Comparison of ENCODE assay signal across 19 cellular contexts in genomic region chr15:101702077-101702476, GRCh38. TPM values are rescaled to one million over a fixed set of nuclear protein-coding genes. Genes with fewer than 3 reads are reported as not detected.
DNase-seq lines count a peak whose midpoint lies in the region; ATAC-seq, FAIRE-seq and TF ChIP-seq lines count a peak whose summit lies in the region.
"Had no signal": no experiment of that assay in that cellular context is flagged by ENCODE, and none has a peak within 500 bp of the region (broad histone marks: within the 10 kb centered on the region; RNA-seq: fewer than 3 reads in every experiment).

No MANE protein-coding gene starts in this region.

- no peak for DNase-seq in SK-N-SH
- peak; percentile 2 to 48 for DNase-seq in lung microvascular endothelial cell (ENCODE audit: low read depth in 2 of 2)
- DNase-seq in tibial nerve (ENCODE audit: low spot score in 2 of 2), result no peak
- DNase-seq in HuH-7 (ENCODE audit: low spot score), result no peak
- DNase-seq in GM12891 (ENCODE audit: insufficient read length, low spot score), result no peak
- DNase-seq in activated CD4-positive, alpha-beta T cell treated with anti-CD3 and anti-CD28 coated beads, Interleukin-2, amount 50 U/mL, for 4 hours, result no peak
- DNase-seq: C1 segment of cervical spinal cord, DMS 273 treated with DMSO at 0.1 percent for 48 hours, NCI-H1092, NCI-H1694, NCI-H524 had no signal

- no peaks in the 10 kb centered on the region for H4K20me1 ChIP-seq in SK-N-SH (ENCODE audit: insufficient read depth)

- H3K36me3 ChIP-seq in SK-N-SH (replicated peaks in 1 of 2; ENCODE audit: control insufficient read depth in 1 of 2, insufficient read depth in 2 of 2, low read length in 1 of 2) (peaks cover 47 to 50% of the 10 kb centered on the region in 2 experiments), tibial nerve (peaks cover 7 to 87% (median 17%) of the 10 kb centered on the region in 3 donors)

- TF ChIP-seq RAD21 in SK-N-SH (IDR thresholded peaks at IDR 0.05; ENCODE audit: low read length), result no peak

- H3K9me3 ChIP-seq in SK-N-SH, result no peaks in the 10 kb centered on the region
- H3K9me3 ChIP-seq in tibial nerve, result no peaks in the 10 kb centered on the region

- ATAC-seq in SK-N-SH treated with all-trans-retinoic acid at 6 μM for 48 hours, result no peak
- ATAC-seq: HepG2, Panc1, Right ventricle myocardium inferior had no signal

- H3K27ac ChIP-seq in SK-N-SH (ENCODE audit: low read depth in 2 of 2, low read length in 1 of 2) (no peak overlapping the region), cingulate gyrus (ENCODE audit: low read depth, low read length) (peak overlapping the region; percentile 93), tibial nerve (peak overlapping the region in 3 of 4 donors; percentile 16 to 78 (median 56))
- H3K27ac ChIP-seq: 22Rv1, KMS-11 had no signal

- CTCF ChIA-PET in SK-N-SH (lab: Yijun Ruan, JAX), result no interaction called here

- 0 out of 2 replicates have a peak overlapping the region, but pooled peaks have one; percentile 9 for H3K9ac ChIP-seq in SK-N-SH
- H3K9ac ChIP-seq: KMS-11 had no signal

- TF ChIP-seq CTCF in SK-N-SH (IDR thresholded peaks at IDR 0.05) (no peak), tibial nerve (IDR thresholded peaks at IDR 0.05) (no peak)

- no peak overlapping the region for H2AFZ ChIP-seq in SK-N-SH (ENCODE audit: low read depth)

- H3K9me2 ChIP-seq in SK-N-SH, result no peaks in the 10 kb centered on the region

- TF ChIP-seq EP300 in SK-N-SH (IDR thresholded peaks at IDR 0.05; ENCODE audit: borderline replicate concordance in 1 of 2, low read depth in 1 of 2, low read length in 1 of 2) (no peak), tibial nerve (IDR thresholded peaks at IDR 0.05) (no peak)

- no peak overlapping the region for H3K4me2 ChIP-seq in SK-N-SH
- H3K4me2 ChIP-seq: KMS-11 had no signal

- FAIRE-seq in GM12891 (lab: Jason Lieb, UNC), result no peak
- FAIRE-seq: H54, HepG2 had no signal

- POLR2A ChIA-PET in SK-N-SH (lab: Yijun Ruan, JAX), result no interaction called here

- H3K27me3 ChIP-seq in SK-N-SH (ENCODE audit: insufficient read depth) (no peaks in the 10 kb centered on the region), tibial nerve (no peaks in the 10 kb centered on the region)

- H3F3A ChIP-seq in SK-N-SH (replicated peaks; ENCODE audit: insufficient read depth), result no peaks in the 10 kb centered on the region

- WGBS in SK-N-SH (ENCODE audit: low lambda C conversion rate), result 55% methylated on average over 4 of the region's 4 CpGs
- 78 to 79% methylated on average over 4 of the region's 4 CpGs for WGBS in tibial nerve, 2 donors

- no peak overlapping the region for H3K4me3 ChIP-seq in SK-N-SH (ENCODE audit: low read depth in 2 of 2, low read length in 1 of 2)
- no peak overlapping the region for H3K4me3 ChIP-seq in tibial nerve

- H3K4me1 ChIP-seq in SK-N-SH (ENCODE audit: control insufficient read depth in 1 of 2, insufficient read depth in 2 of 2, low read depth in 1 of 2, low read length in 1 of 2), result peaks cover 0 to 5% of the 10 kb centered on the region in 2 experiments; a peak in 1 of 4 replicates
- peaks cover 0 to 9% (median 0%) of the 10 kb centered on the region in 4 donors for H3K4me1 ChIP-seq in tibial nerve

- TF ChIP-seq POLR2A in tibial nerve (IDR thresholded peaks at IDR 0.05) (no peak), GM12891 (IDR thresholded peaks at IDR 0.05; ENCODE audit: low read depth, low read length) (no peak)

- no peaks in the 10 kb centered on the region for H3K79me2 ChIP-seq in SK-N-SH (ENCODE audit: insufficient read depth)

TF ChIP-seq in SK-N-SH, 30 proteins besides CTCF, POLR2A, EP300 and RAD21:
- TF ChIP-seq TCF12 (IDR thresholded peaks at IDR 0.05), result peak; percentile 11; the same call in 1 of the 2 replicates
- no peak for TF ChIP-seq FOXM1 (IDR thresholded peaks at IDR 0.05; ENCODE audit: low read depth)
- TF ChIP-seq YY1 (IDR thresholded peaks at IDR 0.05; ENCODE audit: low read depth), result no peak
- no peak for TF ChIP-seq IRF3 (IDR thresholded peaks at IDR 0.05; ENCODE audit: low read depth, low read length)

TF ChIP-seq in SK-N-SH treated with all-trans-retinoic acid at 6 μM for 48 hours, 23 proteins besides CTCF, POLR2A, EP300 and RAD21:
- TF ChIP-seq PATZ1 (CRISPR knock-in tag; IDR thresholded peaks at IDR 0.05; ENCODE audit: borderline replicate concordance) (no peak), RARB (CRISPR knock-in tag; IDR thresholded peaks at IDR 0.05) (no peak)
TF ChIP-seq in SK-N-SH treated with all-trans-retinoic acid at 6 μM for 48 hours: peak in this region for 0.

TF ChIP-seq in GM12891, 5 proteins besides CTCF, POLR2A, EP300 and RAD21:
- TF ChIP-seq SPI1 (IDR thresholded peaks at IDR 0.05; ENCODE audit: low read depth, low read length), result no peak
- TF ChIP-seq PAX5 (IDR thresholded peaks at IDR 0.05; ENCODE audit: insufficient read depth, low read length, severe bottlenecking), result no peak
- TF ChIP-seq POLR2AphosphoS5 (IDR thresholded peaks at IDR 0.05; ENCODE audit: low read depth, low read length), result no peak
- TF ChIP-seq POU2F2 (IDR thresholded peaks at IDR 0.05; ENCODE audit: low read depth, low read length), result no peak
- TF ChIP-seq TAF1 (IDR thresholded peaks at IDR 0.05; ENCODE audit: low read depth, low read length), result no peak
TF ChIP-seq in GM12891: peak in this region for 0.

RNA-seq across cellular contexts. Expression of gene TARS3, which starts 22.2 kb away (rescaled TPM):
- polyA plus RNA-seq in SK-N-SH (2012; rRNA removed), result 3.5 and 3.9 TPM in 2 replicates
- polyA plus RNA-seq in SK-N-SH (2012; cell fraction: cytosol; rRNA removed), result 4.0 and 4.5 TPM in 2 replicates
- 9.5 and 9.7 TPM in 2 replicates for polyA plus RNA-seq in SK-N-SH (2012; cell fraction: nucleus; rRNA removed)
- 4.8 and 10.1 TPM in 2 replicates for total RNA-seq in lung microvascular endothelial cell
- 10 to 100 TPM; 33.9 to 43.7 (median 36.4) TPM for total RNA-seq in tibial nerve
- polyA plus RNA-seq in GM12891 (2012; ENCODE audit: low read depth, missing spikeins), result 2.2 TPM

RNA-seq across cellular contexts. Expression of gene TM2D3, which starts 49.9 kb away (rescaled TPM):
- 71.6 and 73.3 TPM in 2 replicates for polyA plus RNA-seq in SK-N-SH (2012; rRNA removed)
- 66.3 and 69.5 TPM in 2 replicates for polyA plus RNA-seq in SK-N-SH (2012; cell fraction: cytosol; rRNA removed)
- polyA plus RNA-seq in SK-N-SH (2012; cell fraction: nucleus; rRNA removed), result 74.8 and 94.3 TPM in 2 replicates
- 28.1 and 63.5 TPM in 2 replicates for total RNA-seq in lung microvascular endothelial cell
- 10 to 100 TPM; 33.5 to 54.0 (median 40.9) TPM for total RNA-seq in tibial nerve
- polyA plus RNA-seq in GM12891 (2012; ENCODE audit: low read depth, missing spikeins), result 38.8 TPM

Comparison
In these comparisons a context has a peak if more than half of its experiments do, and no peak if none do; other contexts are left out.
1. DNase-seq: peak in lung microvascular endothelial cell (2 of 2); none in SK-N-SH (single experiment), tibial nerve (0 of 2), HuH-7 (single experiment), GM12891 (single experiment) and activated CD4-positive, alpha-beta T cell treated with anti-CD3 and anti-CD28 coated beads, Interleukin-2, amount 50 U/mL, for 4 hours (0 of 2).
2. H3K27ac ChIP-seq: peak in cingulate gyrus (single experiment) and tibial nerve (3 of 4); none in SK-N-SH (0 of 2).